In the genomic region with DNA sequence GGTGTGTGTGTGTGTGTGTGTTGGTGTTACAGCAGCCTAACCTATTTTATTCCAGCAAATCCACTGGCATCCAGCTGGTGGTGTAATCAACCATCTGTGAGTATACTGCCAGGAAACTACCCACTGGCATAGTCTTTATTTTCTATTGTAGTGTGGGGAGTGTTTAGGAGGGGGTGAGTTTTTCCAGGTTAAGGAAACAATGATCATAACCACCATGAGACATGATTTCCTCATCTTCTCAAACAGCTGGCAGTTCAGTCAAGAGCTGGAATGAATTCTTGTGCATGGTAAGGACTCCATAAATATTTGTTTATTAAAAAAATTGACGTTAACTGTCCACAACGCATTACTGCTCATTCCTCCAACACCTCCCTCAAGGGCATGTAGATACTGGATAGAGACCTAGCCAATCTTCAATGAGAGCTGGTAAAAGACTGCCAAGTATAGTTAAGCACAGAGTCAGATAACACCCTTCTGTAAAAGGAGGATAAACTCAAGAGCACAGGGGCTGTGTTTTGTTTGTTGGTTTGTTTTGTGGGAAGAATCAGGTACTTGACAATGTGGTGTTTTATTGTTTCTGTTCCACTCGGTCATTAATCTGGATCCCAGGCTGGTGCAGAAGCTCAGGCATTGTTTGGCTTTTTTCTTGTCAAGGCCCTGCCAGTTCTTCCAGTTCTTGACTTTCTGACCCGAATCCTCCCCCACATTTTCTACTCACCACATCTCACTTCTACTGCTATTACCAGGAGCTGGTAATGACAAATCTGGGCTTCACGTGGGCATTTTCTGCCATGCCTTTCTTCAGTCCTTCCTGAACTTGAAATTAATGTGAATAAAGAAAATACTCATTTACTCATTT, we compare ENCODE assay signal across 1 cellular context.
TF ChIP-seq lines count a peak whose summit lies in the region.

No MANE protein-coding gene starts in this region.

TF ChIP-seq in K562, 482 proteins besides CTCF, POLR2A, EP300 and RAD21 (continued from another document):
- TF ChIP-seq, protein P1, sequence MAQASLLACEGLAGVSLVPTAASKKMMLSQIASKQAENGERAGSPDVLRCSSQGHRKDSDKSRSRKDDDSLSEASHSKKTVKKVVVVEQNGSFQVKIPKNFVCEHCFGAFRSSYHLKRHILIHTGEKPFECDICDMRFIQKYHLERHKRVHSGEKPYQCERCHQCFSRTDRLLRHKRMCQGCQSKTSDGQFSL (CRISPR knock-in tag; IDR thresholded peaks at IDR 0.05) = no peak
- TF ChIP-seq, protein P1 (tag; IDR thresholded peaks at IDR 0.05) = no peak
- TF ChIP-seq GATA2 (CRISPR knock-in tag; IDR thresholded peaks at IDR 0.05) (0 out of 2 replicates have a peak, but pooled peaks have one; percentile 18), SMARCB1 (IDR thresholded peaks at IDR 0.05; ENCODE audit: insufficient read length, low read depth) (no peak), CBFA2T3 (IDR thresholded peaks at IDR 0.05) (peak; percentile 72)
